8 cellular contexts compared by ENCODE assay signal in genomic region chr15:48176957-48177356, GRCh38. TPM values are rescaled to one million over a fixed set of nuclear protein-coding genes. Genes with fewer than 3 reads are reported as not detected.
A peak's percentile ranks its signal among the peaks of the same experiment; 100 is the strongest.
DNase-seq lines count a peak whose midpoint lies in the region; ATAC-seq and TF ChIP-seq lines count a peak whose summit lies in the region.

No MANE protein-coding gene starts in this region.

- H3K27me3 Mint-ChIP-seq in activated naive CD8-positive, alpha-beta T cell: peaks cover 3% of the 10 kb centered on the region

- no peaks in the 10 kb centered on the region for H3K4me1 ChIP-seq in mononuclear cell (ENCODE audit: insufficient read depth, low read length)

- H3K4me3 Mint-ChIP-seq in activated naive CD8-positive, alpha-beta T cell: peak overlapping the region; percentile 88

- no peaks in the 10 kb centered on the region for H3K9me3 ChIP-seq in mononuclear cell (ENCODE audit: low read depth, low read length)

- DNase-seq in AG04449 (ENCODE audit: low read depth, low spot score) (no peak), OCI-M1 (lab: John Stamatoyannopoulos, UW) (no peak), ureter (ENCODE audit: low spot score) (no peak)

- no peak for TF ChIP-seq CTCF in AG04449 (IDR thresholded peaks at IDR 0.05; ENCODE audit: insufficient read depth, low read length, missing control alignments)

- peaks cover 24% of the 10 kb centered on the region for H3K4me1 Mint-ChIP-seq in activated naive CD8-positive, alpha-beta T cell (ENCODE audit: low read depth)

- peaks cover 3% of the 10 kb centered on the region for H3K36me3 Mint-ChIP-seq in activated naive CD8-positive, alpha-beta T cell

- H3K4me3 ChIP-seq in AG04449 (ENCODE audit: low read depth, low read length) (0 out of 2 replicates have a peak overlapping the region, but pooled peaks have one; percentile 61), mononuclear cell (ENCODE audit: low read length) (peak overlapping the region; percentile 44)

- H3K27me3 ChIP-seq in mononuclear cell (ENCODE audit: insufficient read depth, low read length): peaks cover 19% of the 10 kb centered on the region

- H3K27ac Mint-ChIP-seq in activated naive CD8-positive, alpha-beta T cell: no peak overlapping the region

- ATAC-seq in GM21737 (IDR thresholded peaks at IDR 0.05; ENCODE audit: unreplicated experiment): peak; percentile 38
- no peak for ATAC-seq in GM19351 (IDR thresholded peaks at IDR 0.05; ENCODE audit: unreplicated experiment)
- ATAC-seq in HG03196 (IDR thresholded peaks at IDR 0.05; ENCODE audit: unreplicated experiment): no peak

- H3K9me3 Mint-ChIP-seq in activated naive CD8-positive, alpha-beta T cell (ENCODE audit: low read depth): peaks cover 3% of the 10 kb centered on the region

- CTCF ChIA-PET in AG04449 (lab: Yijun Ruan, JAX): interaction anchor here (1.3 kb wide), 1 partner anchor 20 kb away, joined by 4 read pairs; no protein-coding TSS in a partner anchor

- POLR2A ChIA-PET in AG04449 (lab: Yijun Ruan, JAX): no interaction called here

RNA-seq across cellular contexts. Expression of gene MYEF2, which starts 1.1 kb away (rescaled TPM):
- total RNA-seq in mononuclear cell: 14.1 TPM
- total RNA-seq in ureter: 20.1 TPM

RNA-seq across cellular contexts. Expression of gene CTXN2, which starts 14.5 kb away (rescaled TPM):
- total RNA-seq in mononuclear cell: not detected
- not detected for total RNA-seq in ureter

RNA-seq across cellular contexts. Expression of gene SLC12A1, which starts 29.1 kb away (rescaled TPM):
- total RNA-seq in mononuclear cell (not detected), ureter (not detected)

RNA-seq across cellular contexts. Expression of gene SLC24A5, which starts 56.2 kb away (rescaled TPM):
- total RNA-seq in mononuclear cell (under 0.01 TPM), ureter (not detected)
